18 cellular contexts compared by ENCODE assay signal in genomic region chrY:6217045-6217444, GRCh38. TPM values are rescaled to one million over a fixed set of nuclear protein-coding genes. Genes with fewer than 3 reads are reported as not detected.
"Had no signal": no experiment of that assay in that cellular context is flagged by ENCODE, and none has a peak within 500 bp of the region (broad histone marks: within the 10 kb centered on the region; RNA-seq: fewer than 3 reads in every experiment).

No MANE protein-coding gene starts in this region.

RNA-seq across cellular contexts. Expression of gene TSPY2, which starts 29.0 kb away (rescaled TPM):
- total RNA-seq: naive thymus-derived CD8-positive, alpha-beta T cell; natural killer cell treated with Interleukin-12 subunit alpha and Interleukin-12 subunit beta and Interleukin-15 and Interleukin-18, amount 100 ng/mL, for 72 hours; neural crest cell; omental fat pad; osteocyte; pancreas; posterior vena cava; pulmonary artery endothelial cell; right atrium auricular region; sciatic nerve; smooth muscle cell; spleen; suprapubic skin; transverse colon; upper lobe of right lung; urinary bladder; uterus had no signal
- polyA plus RNA-seq: naive thymus-derived CD8-positive, alpha-beta T cell; pancreas; smooth muscle cell; spleen; thymus; urinary bladder had no signal
